In the genomic region with DNA sequence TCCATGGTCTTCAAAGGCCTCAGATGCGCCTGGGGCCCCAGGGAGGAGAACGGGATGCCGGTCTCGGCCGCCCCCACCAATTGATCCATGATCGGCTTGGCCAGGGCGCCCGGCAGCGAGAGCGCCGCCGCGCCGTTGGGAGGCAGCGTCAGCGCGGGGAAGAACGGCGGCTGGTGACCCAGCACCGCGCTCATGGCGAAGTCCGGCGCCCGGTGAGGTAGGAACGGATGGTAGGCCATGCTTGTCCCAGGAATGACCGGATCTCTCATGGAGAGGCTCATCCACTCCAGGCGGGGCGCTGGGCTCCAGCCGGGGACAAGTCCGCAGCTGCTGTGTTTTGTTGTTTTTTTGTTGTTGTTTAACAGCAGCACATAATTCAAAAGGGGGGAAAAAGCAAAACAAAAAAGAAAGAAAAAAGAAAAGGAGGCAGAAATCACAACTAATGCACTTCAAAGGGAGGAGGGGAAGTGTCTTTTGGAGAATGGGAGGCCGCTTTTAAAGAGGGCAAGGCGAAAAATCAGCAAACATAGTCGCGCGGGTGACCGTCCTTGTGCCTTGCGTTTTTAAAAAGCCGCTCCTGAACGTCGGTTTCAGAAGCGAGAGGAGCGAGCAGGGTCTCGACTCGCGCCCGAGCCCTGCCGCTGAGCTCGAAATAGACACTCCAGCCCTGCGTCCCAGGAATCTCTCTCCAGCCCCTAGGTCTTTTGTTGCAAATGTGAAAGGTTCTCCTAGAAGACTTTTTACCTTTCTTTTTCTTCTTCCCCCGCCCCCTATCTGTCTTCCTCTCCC, we compare ENCODE assay signal across 8 cellular contexts. TPM values are rescaled to one million over a fixed set of nuclear protein-coding genes. Genes with fewer than 3 reads are reported as not detected.
DNase-seq lines count a peak whose midpoint lies in the region; ATAC-seq and TF ChIP-seq lines count a peak whose summit lies in the region.

No MANE protein-coding gene starts in this region.

- peaks cover 18 to 35% (median 21%) of the 10 kb centered on the region in 3 donors for H3K27me3 ChIP-seq in sigmoid colon

- peak overlapping the region; percentile 97 for H3K4me3 ChIP-seq in WI38 (ENCODE audit: low read depth, low read length)
- H3K4me3 ChIP-seq in sigmoid colon, result peak overlapping the region; percentile 52 to 60 (median 55)

- peaks cover 0 to 28% (median 21%) of the 10 kb centered on the region in 4 donors for H3K4me1 ChIP-seq in sigmoid colon

- TF ChIP-seq EP300 in sigmoid colon (IDR thresholded peaks at IDR 0.05), result no peak

- TF ChIP-seq CTCF in WI38 (IDR thresholded peaks at IDR 0.05; ENCODE audit: low read depth, low read length) (no peak), sigmoid colon (IDR thresholded peaks at IDR 0.05) (peak in 1 of 4 experiments; percentile 16)

- DNase-seq in NCI-H1092 treated with DMSO at 0.1 percent for 48 hours (lab: John Stamatoyannopoulos, UW) (peak; percentile 56), NCI-H1092 (lab: John Stamatoyannopoulos, UW) (no peak), left cardiac atrium (no peak), sigmoid colon (no peak), NCI-H1694 treated with DMSO at 0.1 percent for 48 hours (lab: John Stamatoyannopoulos, UW) (no peak)

- intact Hi-C loops in left cardiac atrium (cut with DNase I), result loop anchor here in 1 of 2 donors (5.0 to 10.0 kb wide), 2 partner anchors 114 to 652 kb away; no protein-coding TSS in a partner anchor
- intact Hi-C loops in sigmoid colon (cut with DNase I), result loop anchor here (5.0 kb wide), 4 partner anchors 529 to 1069 kb away; a partner anchor contains a TSS

- no peaks in the 10 kb centered on the region for H3K9me3 ChIP-seq in sigmoid colon

- peak overlapping the region; percentile 78 to 89 (median 84) for H3K27ac ChIP-seq in sigmoid colon

- no peaks in the 10 kb centered on the region for H3K36me3 ChIP-seq in sigmoid colon

- 2 to 3% methylated on average over 51 of the region's 51 CpGs for WGBS in sigmoid colon, 2 donors

- no peak for TF ChIP-seq POLR2A in sigmoid colon (IDR thresholded peaks at IDR 0.05)

- ATAC-seq in left cardiac atrium (peak; percentile 17 to 26), GM18858 (IDR thresholded peaks at IDR 0.05; ENCODE audit: unreplicated experiment) (no peak), HG03135 (IDR thresholded peaks at IDR 0.05; ENCODE audit: unreplicated experiment) (no peak)

RNA-seq across cellular contexts. Expression of a gene that starts 0.9 kb away (rescaled TPM):
- total RNA-seq in left cardiac atrium (10 to 100 TPM in 1 of 2 donors, 1 to 10 TPM in 1; 7.7 to 14.3 TPM), sigmoid colon (1 to 10 TPM; 6.2 to 9.7 (median 7.6) TPM)
- polyA plus RNA-seq in sigmoid colon, result 1 to 10 TPM; 2.3 to 5.3 (median 2.4) TPM

Comparison
In these comparisons a context has a peak if more than half of its experiments do, and no peak if none do; other contexts are left out.
1. ATAC-seq: peak in left cardiac atrium (2 of 2); none in GM18858 (single experiment) and HG03135 (single experiment).